8 cellular contexts compared by ENCODE assay signal in genomic region chr2:56130463-56131070, GRCh38. TPM values are rescaled to one million over a fixed set of nuclear protein-coding genes. Genes with fewer than 3 reads are reported as not detected.
DNase-seq lines count a peak whose midpoint lies in the region; ATAC-seq lines count a peak whose summit lies in the region.

No MANE protein-coding gene starts in this region.

- H3K27ac ChIP-seq in CD4-positive, alpha-beta memory T cell (ENCODE audit: low read depth, low read length), result no peak overlapping the region

- no peaks in the 10 kb centered on the region for H3K36me3 Mint-ChIP-seq in CD4-positive, alpha-beta memory T cell
- no peaks in the 10 kb centered on the region for H3K36me3 Mint-ChIP-seq in activated T-cell treated with anti-CD3 and anti-CD28 coated beads, Interleukin-2, amount 50 U/mL, for 72 hours (ENCODE audit: insufficient read depth in 2 of 2)

- no peak overlapping the region for H3K27ac Mint-ChIP-seq in CD4-positive, alpha-beta memory T cell
- no peak overlapping the region for H3K27ac Mint-ChIP-seq in activated T-cell treated with anti-CD3 and anti-CD28 coated beads, Interleukin-2, amount 50 U/mL, for 72 hours

- no peaks in the 10 kb centered on the region for H3K9me3 ChIP-seq in CD4-positive, alpha-beta memory T cell (ENCODE audit: control insufficient read depth in 1 of 2, low read length in 2 of 2)

- no peak overlapping the region for H3K4me3 Mint-ChIP-seq in CD4-positive, alpha-beta memory T cell
- H3K4me3 Mint-ChIP-seq in activated T-cell treated with anti-CD3 and anti-CD28 coated beads, Interleukin-2, amount 50 U/mL, for 72 hours, result no peak overlapping the region

- CTCF ChIA-PET in CD4-positive, alpha-beta memory T cell (lab: Charles Lee; ENCODE audit: partially characterized antibody), result interaction anchor here (0.7 kb wide), 1 partner anchor 9 kb away, joined by 4 read pairs; no protein-coding TSS in a partner anchor

- peaks cover 0 to 3% of the 10 kb centered on the region in 2 donors for H3K27me3 Mint-ChIP-seq in CD4-positive, alpha-beta memory T cell
- no peaks in the 10 kb centered on the region for H3K27me3 Mint-ChIP-seq in activated T-cell treated with anti-CD3 and anti-CD28 coated beads, Interleukin-2, amount 50 U/mL, for 72 hours (ENCODE audit: low read depth)

- H3K9me3 Mint-ChIP-seq in CD4-positive, alpha-beta memory T cell, result no peaks in the 10 kb centered on the region
- H3K9me3 Mint-ChIP-seq in activated T-cell treated with anti-CD3 and anti-CD28 coated beads, Interleukin-2, amount 50 U/mL, for 72 hours, result no peaks in the 10 kb centered on the region

- DNase-seq in activated CD4-positive, alpha-beta T cell treated with anti-CD3 and anti-CD28 coated beads for 48 hours, result peak; percentile 3
- no peak for DNase-seq in activated CD4-positive, alpha-beta T cell treated with anti-CD3 and anti-CD28 coated beads for 4 hours
- DNase-seq in NCI-H1092 (lab: John Stamatoyannopoulos, UW) (peak; percentile 12), amniotic stem cell (lab: John Stamatoyannopoulos, UW) (peak; percentile 3), kidney tubule cell (ENCODE audit: low spot score) (peak; percentile 39)
- DNase-seq in CD4-positive, alpha-beta memory T cell, result no peak
- no peak for DNase-seq in activated CD4-positive, alpha-beta T cell treated with anti-CD3 and anti-CD28 coated beads, Interleukin-2, amount 50 U/mL, for 4 hours
- no peak for DNase-seq in activated T-cell treated with anti-CD3 and anti-CD28 coated beads, Interleukin-2, amount 50 U/mL, for 72 hours

- no peaks in the 10 kb centered on the region for H3K4me1 ChIP-seq in CD4-positive, alpha-beta memory T cell (ENCODE audit: insufficient read depth, low read length)

- peaks cover 0 to 2% (median 0%) of the 10 kb centered on the region in 4 donors for H3K4me1 Mint-ChIP-seq in CD4-positive, alpha-beta memory T cell
- no peaks in the 10 kb centered on the region for H3K4me1 Mint-ChIP-seq in activated T-cell treated with anti-CD3 and anti-CD28 coated beads, Interleukin-2, amount 50 U/mL, for 72 hours (ENCODE audit: low read depth)

- intact Hi-C loops in CD4-positive, alpha-beta memory T cell (cut with micrococcal nuclease), result no loop called here

- POLR2A ChIA-PET in CD4-positive, alpha-beta memory T cell (lab: Charles Lee; ENCODE audit: partially characterized antibody), result no interaction called here

- H3K4me3 ChIP-seq in CD4-positive, alpha-beta memory T cell (ENCODE audit: low read length in 2 of 2), result no peak overlapping the region

- no peaks in the 10 kb centered on the region for H3K27me3 ChIP-seq in CD4-positive, alpha-beta memory T cell (ENCODE audit: insufficient read depth, low read length)

- no peaks in the 10 kb centered on the region for H3K36me3 ChIP-seq in CD4-positive, alpha-beta memory T cell (ENCODE audit: insufficient read depth, low read length)

- ATAC-seq in activated T-cell treated with anti-CD3 and anti-CD28 coated beads, Interleukin-2, amount 50 U/mL, for 72 hours (replicated peaks in 1 of 2), result no peak

RNA-seq across cellular contexts. Expression of gene CCDC85A, which starts 53.2 kb away (rescaled TPM):
- total RNA-seq in CD4-positive, alpha-beta memory T cell, result not detected
- not detected for polyA plus RNA-seq in CD4-positive, alpha-beta memory T cell
- not detected for total RNA-seq in activated T-cell treated with anti-CD3 and anti-CD28 coated beads, Interleukin-2, amount 50 U/mL, for 72 hours

Comparison
In these comparisons a context has a peak if more than half of its experiments do, and no peak if none do; other contexts are left out.
1. DNase-seq: peak in activated CD4-positive, alpha-beta T cell treated with anti-CD3 and anti-CD28 coated beads for 48 hours (single experiment), NCI-H1092 (single experiment), amniotic stem cell (single experiment) and kidney tubule cell (single experiment); none in activated CD4-positive, alpha-beta T cell treated with anti-CD3 and anti-CD28 coated beads for 4 hours (0 of 2), CD4-positive, alpha-beta memory T cell (0 of 5), activated CD4-positive, alpha-beta T cell treated with anti-CD3 and anti-CD28 coated beads, Interleukin-2, amount 50 U/mL, for 4 hours (0 of 2) and activated T-cell treated with anti-CD3 and anti-CD28 coated beads, Interleukin-2, amount 50 U/mL, for 72 hours (0 of 2).